ENCODE assay signal across 12 cellular contexts in the genomic region with DNA sequence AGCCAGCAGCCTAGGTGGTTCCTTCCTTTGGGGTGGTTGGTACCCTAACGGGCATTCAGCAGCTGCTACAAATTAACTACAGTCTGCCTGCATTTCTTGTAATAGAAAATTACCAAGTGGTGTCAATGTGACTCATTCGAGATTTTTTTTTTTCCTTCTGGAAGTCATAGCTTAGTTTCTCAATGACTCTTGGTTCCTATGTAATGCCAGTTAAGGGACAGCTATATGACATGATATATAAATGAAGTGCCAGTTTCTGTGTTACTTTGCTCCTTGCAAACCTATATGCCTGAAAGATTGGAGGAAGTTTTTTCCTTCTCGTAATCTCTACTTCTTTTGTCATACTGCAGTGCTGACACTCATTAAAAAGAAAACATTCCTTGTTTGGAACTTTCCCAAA. TPM values are rescaled to one million over a fixed set of nuclear protein-coding genes. Genes with fewer than 3 reads are reported as not detected.
DNase-seq lines count a peak whose midpoint lies in the region; ATAC-seq, FAIRE-seq and TF ChIP-seq lines count a peak whose summit lies in the region.
"Had no signal": no experiment of that assay in that cellular context is flagged by ENCODE, and none has a peak within 500 bp of the region (broad histone marks: within the 10 kb centered on the region; RNA-seq: fewer than 3 reads in every experiment).

No MANE protein-coding gene starts in this region.

- H3K9me1 ChIP-seq in IMR-90 (ENCODE audit: insufficient read depth, low read length), result peaks cover 6% of the 10 kb centered on the region

- intact Hi-C loops in IMR-90 (cut with micrococcal nuclease), result loop anchor here (10.0 kb wide), 1 partner anchor 191 kb away; a partner anchor contains a TSS
- intact Hi-C loops in mammary epithelial cell (cut with micrococcal nuclease), result loop anchor here (5.0 kb wide), 1 partner anchor 269 kb away; no protein-coding TSS in a partner anchor

- peak overlapping the region; percentile 44 for H3K4me3 Mint-ChIP-seq in neural crest cell
- H3K4me3 Mint-ChIP-seq: activated CD4-positive, alpha-beta T cell treated with anti-CD3 and anti-CD28 coated beads, Interleukin-2, amount 10 ng/mL, durations not matched to agents 7 days and 5 days; central memory CD8-positive, alpha-beta T cell had no signal

- TF ChIP-seq CTCF in IMR-90 (conservative IDR thresholded peaks at IDR 0.05; ENCODE audit: low read depth, low read length) (no peak), mammary epithelial cell (conservative IDR thresholded peaks at IDR 0.05 in 1 of 2, IDR thresholded peaks at IDR 0.05 in 1 of 2; ENCODE audit: extremely low read depth in 1 of 2, insufficient read depth in 1 of 2, low read depth in 1 of 2, low read length in 2 of 2) (no peak), neural crest cell (conservative IDR thresholded peaks at IDR 0.05) (no peak)

- no peak overlapping the region for H4K5ac ChIP-seq in IMR-90 (ENCODE audit: low read depth, low read length)

- in situ Hi-C loops in IMR-90 (cut with MboI; ENCODE audit: low sequenced_read_pairs) (no loop called here), mammary epithelial cell (cut with MboI; ENCODE audit: low sequenced_read_pairs in 2 of 2) (no loop called here)

- H2BK15ac ChIP-seq in IMR-90 (ENCODE audit: low read depth, low read length), result no peak overlapping the region

- peaks cover 9 to 65% of the 10 kb centered on the region in 2 experiments for H3K79me1 ChIP-seq in IMR-90 (ENCODE audit: low read depth in 1 of 2, low read length in 2 of 2)

- no CpG with 5 or more reads among the region's 3 CpGs for WGBS in IMR-90 (ENCODE audit: extremely low coverage in 2 of 2, insufficient read length in 1 of 2), 2 experiments
- 76% methylated on average over 3 of the region's 3 CpGs for WGBS in mammary epithelial cell (ENCODE audit: low coverage, missing lambda C conversion rate)

- no peak for TF ChIP-seq POLR2A in IMR-90 (IDR thresholded peaks at IDR 0.05; ENCODE audit: low read depth, low read length)
- no peak for TF ChIP-seq POLR2A in GM12891 (IDR thresholded peaks at IDR 0.05; ENCODE audit: low read depth, low read length)

- no peak overlapping the region for H3K27ac ChIP-seq in IMR-90 (ENCODE audit: insufficient read depth, low read length)
- H3K27ac ChIP-seq in mammary epithelial cell (ENCODE audit: insufficient read depth, low read depth, low read length), result no peak overlapping the region
- H3K27ac ChIP-seq: parathyroid adenoma had no signal

- no peak for TF ChIP-seq RAD21 in IMR-90 (IDR thresholded peaks at IDR 0.05; ENCODE audit: low read length)

- H3K4me3 ChIP-seq in IMR-90 (ENCODE audit: insufficient read depth, low read depth, low read length), result no peak overlapping the region
- H3K4me3 ChIP-seq in mammary epithelial cell (replicated peaks in 1 of 3; ENCODE audit: insufficient read depth in 1 of 3, low read depth in 2 of 3, low read length in 3 of 3), result no peak overlapping the region

- H2AK5ac ChIP-seq in IMR-90 (ENCODE audit: low read depth, low read length), result no peak overlapping the region

- H3K27me3 Mint-ChIP-seq in neural crest cell (ENCODE audit: low read depth), result peaks cover 3% of the 10 kb centered on the region
- H3K27me3 Mint-ChIP-seq: central memory CD8-positive, alpha-beta T cell had no signal

- no TSS peak for BruUV-seq in IMR-90 (replicated peaks; lab: Mats Ljungman, UMichigan)
- BruUV-seq in mammary epithelial cell (replicated peaks; lab: Mats Ljungman, UMichigan), result no TSS peak

- H3K18ac ChIP-seq in IMR-90 (ENCODE audit: low read depth, low read length), result no peak overlapping the region

- peak; percentile 68 for DNase-seq in EH (ENCODE audit: low read depth)
- DNase-seq in IMR-90, result peak; percentile 27
- DNase-seq in mammary epithelial cell, result peak; percentile 7
- DNase-seq in neural crest cell (ENCODE audit: low read depth, low spot score), result no peak
- no peak for DNase-seq in left lobe of liver (ENCODE audit: low spot score)
- no peak for DNase-seq in GM12891 (ENCODE audit: insufficient read length, low spot score)
- DNase-seq in putamen (ENCODE audit: low spot score), result no peak
- DNase-seq: activated CD4-positive, alpha-beta T cell treated with anti-CD3 and anti-CD28 coated beads, Interleukin-2, amount 10 ng/mL, durations not matched to agents 7 days and 5 days had no signal

- FAIRE-seq in GM12891 (lab: Jason Lieb, UNC), result no peak

- no peak overlapping the region for H2BK5ac ChIP-seq in IMR-90 (ENCODE audit: low read depth, low read length, poor library complexity, severe bottlenecking)

- H3K36me3 Mint-ChIP-seq in neural crest cell (ENCODE audit: low read depth), result no peaks in the 10 kb centered on the region

- ATAC-seq in IMR-90 (ENCODE audit: low read depth) (no peak), left lobe of liver (no peak), GM21526 (IDR thresholded peaks at IDR 0.05; ENCODE audit: low FRiP score, unreplicated experiment) (no peak)
- ATAC-seq: Panc1 had no signal

- H2AK9ac ChIP-seq in IMR-90 (replicated peaks; ENCODE audit: low read depth, low read length, poor library complexity), result no peak overlapping the region

- H3K23ac ChIP-seq in IMR-90 (ENCODE audit: low read depth, low read length), result no peak overlapping the region

- H3K56ac ChIP-seq in IMR-90 (ENCODE audit: extremely low read depth, insufficient read depth, low read length), result no peak overlapping the region

- H3K4me2 ChIP-seq in IMR-90 (ENCODE audit: low read depth, low read length) (peak overlapping the region; percentile 66), mammary epithelial cell (ENCODE audit: insufficient read depth, low read depth, low read length) (peak overlapping the region; percentile 24)

- H4K8ac ChIP-seq in IMR-90 (ENCODE audit: low read depth in 2 of 2, low read length in 2 of 2), result no peak overlapping the region

- H4K20me1 ChIP-seq in IMR-90 (ENCODE audit: insufficient read depth, low read length) (peaks cover 47% of the 10 kb centered on the region), mammary epithelial cell (ENCODE audit: insufficient read depth, low read length) (no peaks in the 10 kb centered on the region)

- no peak overlapping the region for H3K9ac ChIP-seq in IMR-90 (ENCODE audit: low read depth, low read length)
- no peak overlapping the region for H3K9ac ChIP-seq in mammary epithelial cell (ENCODE audit: insufficient read depth, low read length)
- H3K9ac ChIP-seq: parathyroid adenoma had no signal

- dilution Hi-C loops in IMR-90 (cut with HindIII; ENCODE audit: low sequenced_read_pairs, unreplicated experiment), result no loop called here
- dilution Hi-C loops in mammary epithelial cell (cut with HindIII; ENCODE audit: low sequenced_read_pairs), result loop anchor here (10.0 kb wide), 1 partner anchor 61 kb away; a partner anchor contains a TSS

- no peak overlapping the region for H3K4ac ChIP-seq in IMR-90 (ENCODE audit: low read depth, low read length)

- POLR2A ChIA-PET in IMR-90 (lab: Charles Lee; ENCODE audit: unreplicated experiment), result interaction anchor here (0.6 kb wide), 1 partner anchor 1635 kb away, joined by 3 read pairs; no protein-coding TSS in a partner anchor

- H3K27me3 ChIP-seq in IMR-90 (ENCODE audit: control insufficient read depth, insufficient read depth, low read length), result no peaks in the 10 kb centered on the region
- no peaks in the 10 kb centered on the region for H3K27me3 ChIP-seq in mammary epithelial cell (ENCODE audit: insufficient read depth, low read length)

- peaks cover 55% of the 10 kb centered on the region for H3K79me2 ChIP-seq in mammary epithelial cell (ENCODE audit: insufficient read depth, low read length)
- H3K79me2 ChIP-seq: parathyroid adenoma had no signal

- H2AFZ ChIP-seq in IMR-90 (replicated peaks; ENCODE audit: low read length, poor library complexity), result no peak overlapping the region
- no peak overlapping the region for H2AFZ ChIP-seq in mammary epithelial cell (ENCODE audit: low read depth, low read length)
- H2AFZ ChIP-seq: parathyroid adenoma had no signal

- H2BK120ac ChIP-seq in IMR-90 (ENCODE audit: low read depth, low read length), result no peak overlapping the region

- H3K9me3 Mint-ChIP-seq in neural crest cell, result no peaks in the 10 kb centered on the region
- H3K9me3 Mint-ChIP-seq: activated CD4-positive, alpha-beta T cell treated with anti-CD3 and anti-CD28 coated beads, Interleukin-2, amount 10 ng/mL, durations not matched to agents 7 days and 5 days; central memory CD8-positive, alpha-beta T cell had no signal

- no peak overlapping the region for H3K27ac Mint-ChIP-seq in neural crest cell (ENCODE audit: unreplicated experiment)
- H3K27ac Mint-ChIP-seq: activated CD4-positive, alpha-beta T cell treated with anti-CD3 and anti-CD28 coated beads, Interleukin-2, amount 10 ng/mL, durations not matched to agents 7 days and 5 days had no signal

- peaks cover 30% of the 10 kb centered on the region for H3K4me1 Mint-ChIP-seq in neural crest cell

- H2BK20ac ChIP-seq in IMR-90 (ENCODE audit: low read depth, low read length), result no peak overlapping the region

- no peak overlapping the region for H3K14ac ChIP-seq in IMR-90 (replicated peaks; ENCODE audit: low read depth, low read length)

- no peaks in the 10 kb centered on the region for H3K9me3 ChIP-seq in IMR-90 (ENCODE audit: control insufficient read depth, insufficient read depth, low read length)
- no peaks in the 10 kb centered on the region for H3K9me3 ChIP-seq in mammary epithelial cell (replicated peaks; ENCODE audit: insufficient read depth, low read length)

- peaks cover 10% of the 10 kb centered on the region for H3K4me1 ChIP-seq in IMR-90 (ENCODE audit: control insufficient read depth, insufficient read depth, low read length)
- H3K4me1 ChIP-seq in mammary epithelial cell (ENCODE audit: insufficient read depth, low read length), result peaks cover 18% of the 10 kb centered on the region
- H3K4me1 ChIP-seq: parathyroid adenoma had no signal

- CTCF ChIA-PET in IMR-90 (lab: Yijun Ruan, JAX) (interaction anchor here (0.6 to 0.7 kb wide), 2 partner anchors 271 to 700 kb away, joined by 3 to 8 read pairs; no protein-coding TSS in a partner anchor), mammary epithelial cell (lab: Charles Lee; ENCODE audit: low non-redundant PET) (no interaction called here)

- H4K91ac ChIP-seq in IMR-90 (ENCODE audit: insufficient read depth, low read depth, low read length), result no peak overlapping the region

- H3K36me3 ChIP-seq in IMR-90 (ENCODE audit: control insufficient read depth, insufficient read depth, low read length) (peaks cover 5% of the 10 kb centered on the region), mammary epithelial cell (ENCODE audit: insufficient read depth, low read length) (peaks cover 6% of the 10 kb centered on the region)

TF ChIP-seq in IMR-90, 13 proteins besides CTCF, POLR2A, EP300 and RAD21 (continues in another document):
- TF ChIP-seq SMC3 (IDR thresholded peaks at IDR 0.05; ENCODE audit: low read depth, low read length), result no peak

TF ChIP-seq in GM12891, 5 proteins besides CTCF, POLR2A, EP300 and RAD21 (continues in another document):
- no peak for TF ChIP-seq POU2F2 (IDR thresholded peaks at IDR 0.05; ENCODE audit: low read depth, low read length)

RNA-seq across cellular contexts. Expression of a gene that starts 2.6 kb away (rescaled TPM):
- 132 and 159 TPM in 2 replicates for total RNA-seq in IMR-90 (2012; rRNA removed)
- 213 and 284 TPM in 2 replicates for polyA plus RNA-seq in IMR-90 (2012; rRNA removed)
- 205 and 256 TPM in 2 replicates for polyA plus RNA-seq in IMR-90 (2012; cell fraction: cytosol; rRNA removed)
- 46.8 and 155 TPM in 2 replicates for polyA plus RNA-seq in IMR-90 (2012; cell fraction: nucleus; rRNA removed; ENCODE audit: low replicate concordance)
- 100 to 1,000 TPM in 1 of 2 donors, 10 to 100 TPM in 1; 96.0 to 130 TPM for total RNA-seq in mammary epithelial cell
- polyA plus RNA-seq in mammary epithelial cell, result 220 TPM
- 85.9 TPM for polyA minus RNA-seq in mammary epithelial cell
- 94.2 and 100.0 TPM in 2 replicates for total RNA-seq in neural crest cell
- total RNA-seq in left lobe of liver, result 79.8 TPM
- polyA plus RNA-seq in GM12891 (2012; ENCODE audit: low read depth, missing spikeins), result 72.7 TPM

Comparison
In these comparisons a context has a peak if more than half of its experiments do, and no peak if none do; other contexts are left out.
1. DNase-seq: peak in EH (single experiment), IMR-90 (single experiment) and mammary epithelial cell (single experiment); none in neural crest cell (single experiment), left lobe of liver (single experiment), GM12891 (single experiment) and putamen (single experiment).